Comparison of ENCODE assay signal across 9 cellular contexts in the genomic region with DNA sequence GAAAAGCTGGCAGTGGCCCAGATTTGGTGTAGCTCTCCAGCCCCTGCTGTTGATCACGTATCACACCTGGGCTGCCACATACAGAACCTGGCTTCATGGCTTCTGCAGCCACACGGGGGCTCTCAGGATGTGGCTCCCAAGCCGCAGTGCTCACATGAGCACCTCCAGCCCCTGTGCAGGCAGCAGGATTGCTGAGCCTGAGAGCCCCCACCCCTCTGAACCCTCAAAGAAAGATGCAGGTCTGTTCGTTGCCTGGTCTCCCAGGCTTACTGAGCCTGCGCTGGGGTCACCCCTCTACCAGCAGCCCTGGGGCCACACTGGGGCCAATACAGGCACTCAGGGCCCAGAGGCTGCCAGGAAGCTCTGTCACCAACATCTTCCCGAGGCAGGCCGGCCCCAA. TPM values are rescaled to one million over a fixed set of nuclear protein-coding genes. Genes with fewer than 3 reads are reported as not detected.
A peak's percentile ranks its signal among the peaks of the same experiment; 100 is the strongest.
DNase-seq lines count a peak whose midpoint lies in the region; ATAC-seq and TF ChIP-seq lines count a peak whose summit lies in the region.
"Had no signal": no experiment of that assay in that cellular context is flagged by ENCODE, and none has a peak within 500 bp of the region (broad histone marks: within the 10 kb centered on the region; RNA-seq: fewer than 3 reads in every experiment).

No MANE protein-coding gene starts in this region.

- H3K27ac ChIP-seq in esophagus muscularis mucosa (replicated peaks in 1 of 4) (peak overlapping the region; percentile 84 to 93 (median 87)), suprapubic skin (peak overlapping the region; percentile 6)

- H3K9me3 ChIP-seq in esophagus muscularis mucosa (no peaks in the 10 kb centered on the region), suprapubic skin (no peaks in the 10 kb centered on the region)
- H3K9me3 ChIP-seq: A549 had no signal

- H3K4me1 ChIP-seq in esophagus muscularis mucosa, result peaks cover 80 to 97% (median 96%) of the 10 kb centered on the region in 4 donors
- H3K4me1 ChIP-seq in suprapubic skin, result peaks cover 83% of the 10 kb centered on the region

- no peak for ATAC-seq in GM18517 (IDR thresholded peaks at IDR 0.05; ENCODE audit: unreplicated experiment)
- no peak for ATAC-seq in HG03175 (IDR thresholded peaks at IDR 0.05; ENCODE audit: unreplicated experiment)
- ATAC-seq: A549 had no signal

- CTCF ChIA-PET in HEK293T (lab: Yijun Ruan, JAX), result interaction anchor here (1.0 to 1.2 kb wide), 2 partner anchors 48 to 54 kb away, joined by 3 to 4 read pairs; no protein-coding TSS in a partner anchor

- POLR2A ChIA-PET in HEK293T (lab: Yijun Ruan, JAX), result interaction anchor here (1.8 kb wide), 1 partner anchor 62 kb away, joined by 4 read pairs; a partner anchor contains a TSS

- 67% methylated on average over 7 of the region's 7 CpGs for WGBS in esophagus muscularis mucosa
- WGBS in suprapubic skin, result 60% methylated on average over 1 of the region's 7 CpGs

- TF ChIP-seq POLR2A in esophagus muscularis mucosa (IDR thresholded peaks at IDR 0.05; ENCODE audit: low read depth) (no peak), suprapubic skin (IDR thresholded peaks at IDR 0.05) (no peak)

- H3K27me3 ChIP-seq in esophagus muscularis mucosa, result no peaks in the 10 kb centered on the region
- H3K27me3 ChIP-seq in suprapubic skin, result no peaks in the 10 kb centered on the region

- DNase-seq in NCI-H2107 treated with DMSO at 0.1 percent for 48 hours (lab: John Stamatoyannopoulos, UW; ENCODE audit: unreplicated experiment) (peak; percentile 24), NCI-H2107 (lab: John Stamatoyannopoulos, UW) (no peak), esophagus muscularis mucosa (ENCODE audit: extremely low spot score) (no peak), suprapubic skin (ENCODE audit: low spot score in 2 of 2) (no peak), HEK293T (ENCODE audit: extremely low spot score) (no peak)
- DNase-seq in activated CD4-positive, alpha-beta T cell treated with anti-CD3 and anti-CD28 coated beads, Interleukin-2, amount 50 U/mL, for 4 hours, result peak; percentile 42

- intact Hi-C loops in esophagus muscularis mucosa (cut with DNase I), result no loop called here

- H3K4me3 ChIP-seq in esophagus muscularis mucosa, result peak overlapping the region in 2 of 4 donors; percentile 12 to 15
- H3K4me3 ChIP-seq in suprapubic skin, result no peak overlapping the region
- H3K4me3 ChIP-seq: A549 had no signal

- TF ChIP-seq EP300 in esophagus muscularis mucosa (IDR thresholded peaks at IDR 0.05), result no peak
- no peak for TF ChIP-seq EP300 in suprapubic skin (IDR thresholded peaks at IDR 0.05)

- H3K36me3 ChIP-seq in esophagus muscularis mucosa, result peaks cover 0 to 13% (median 4%) of the 10 kb centered on the region in 4 donors
- no peaks in the 10 kb centered on the region for H3K36me3 ChIP-seq in suprapubic skin

- TF ChIP-seq CTCF in esophagus muscularis mucosa (IDR thresholded peaks at IDR 0.05), result no peak
- TF ChIP-seq CTCF in suprapubic skin (IDR thresholded peaks at IDR 0.05), result no peak

TF ChIP-seq in HEK293T, 16 proteins besides CTCF, POLR2A, EP300 and RAD21:
- TF ChIP-seq ELF4 (IDR thresholded peaks at IDR 0.05) (no peak), NFRKB (IDR thresholded peaks at IDR 0.05) (no peak), L3MBTL2 (conservative IDR thresholded peaks at IDR 0.05) (no peak)

RNA-seq across cellular contexts. Expression of a gene that starts 2.7 kb away (rescaled TPM):
- total RNA-seq in esophagus muscularis mucosa, result 10 to 100 TPM; 27.4 to 58.6 (median 36.1) TPM
- 10 to 100 TPM in 2 of 4 donors, 1 to 10 TPM in 2; 4.5 to 18.8 (median 9.7) TPM for total RNA-seq in suprapubic skin

RNA-seq across cellular contexts. Expression of a gene that starts 47.1 kb away (rescaled TPM):
- total RNA-seq in esophagus muscularis mucosa (10 to 100 TPM; 27.0 to 52.9 (median 38.9) TPM), suprapubic skin (10 to 100 TPM; 19.6 to 35.8 (median 27.3) TPM)

Comparison
In these comparisons a context has a peak if more than half of its experiments do, and no peak if none do; other contexts are left out.
1. DNase-seq: peak in NCI-H2107 treated with DMSO at 0.1 percent for 48 hours (single experiment) and activated CD4-positive, alpha-beta T cell treated with anti-CD3 and anti-CD28 coated beads, Interleukin-2, amount 50 U/mL, for 4 hours (2 of 2); none in NCI-H2107 (single experiment), esophagus muscularis mucosa (single experiment), suprapubic skin (0 of 2) and HEK293T (single experiment).